ENCODE assay signal across 18 cellular contexts in the genomic region with DNA sequence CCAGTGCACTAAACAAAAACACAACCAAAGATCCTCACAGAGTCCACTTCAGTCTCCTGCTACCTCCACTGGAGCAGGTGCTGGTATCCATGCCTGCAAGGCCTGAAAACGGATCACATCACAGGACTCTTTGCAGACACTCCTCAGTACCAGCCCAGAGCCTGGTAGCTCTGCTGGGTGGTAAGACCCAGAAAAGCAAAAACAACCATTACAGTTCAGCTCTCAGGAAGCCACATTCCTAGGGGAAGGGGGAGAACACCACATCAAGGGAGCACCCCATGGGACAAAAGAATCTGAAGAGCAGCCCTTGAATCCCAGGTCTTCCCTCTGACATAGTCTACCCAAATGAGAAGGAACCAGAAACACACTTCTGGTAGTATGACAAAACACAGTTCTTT. TPM values are rescaled to one million over a fixed set of nuclear protein-coding genes. Genes with fewer than 3 reads are reported as not detected.
DNase-seq lines count a peak whose midpoint lies in the region; ATAC-seq, FAIRE-seq and TF ChIP-seq lines count a peak whose summit lies in the region.
"Had no signal": no experiment of that assay in that cellular context is flagged by ENCODE, and none has a peak within 500 bp of the region (broad histone marks: within the 10 kb centered on the region; RNA-seq: fewer than 3 reads in every experiment).

No MANE protein-coding gene starts in this region.

- H4K91ac ChIP-seq in neuronal stem cell (ENCODE audit: low read depth, low read length, poor library complexity): no peak overlapping the region

- no peak for FAIRE-seq in GM12878 (lab: Jason Lieb, UNC)
- FAIRE-seq: GM12892, HepG2 had no signal

- H3K36me3 ChIP-seq in HUES48 (ENCODE audit: control insufficient read depth, insufficient read depth, low read length): no peaks in the 10 kb centered on the region
- H3K36me3 ChIP-seq in GM12878 (ENCODE audit: control insufficient read depth in 2 of 2, insufficient read depth in 2 of 2, low read length in 1 of 2): no peaks in the 10 kb centered on the region
- no peaks in the 10 kb centered on the region for H3K36me3 ChIP-seq in neuronal stem cell (replicated peaks in 1 of 2; ENCODE audit: control insufficient read depth in 2 of 2, insufficient read depth in 2 of 2, low read length in 2 of 2)
- H3K36me3 ChIP-seq: BE2C, HAP-1 had no signal

- peak overlapping the region; percentile 37 for H3K27ac ChIP-seq in HUES48 (ENCODE audit: low read depth, low read length)
- no peak overlapping the region for H3K27ac ChIP-seq in GM12878 (ENCODE audit: control insufficient read depth, insufficient read depth)
- no peak overlapping the region for H3K27ac ChIP-seq in neuronal stem cell (replicated peaks; ENCODE audit: low read length)

- H2BK15ac ChIP-seq in neuronal stem cell (ENCODE audit: low read length): no peak overlapping the region

- no peaks in the 10 kb centered on the region for H3K79me1 ChIP-seq in neuronal stem cell (ENCODE audit: low read depth, low read length)

- no peak overlapping the region for H3K18ac ChIP-seq in neuronal stem cell (ENCODE audit: low read length)

- BruUV-seq in GM12878 (replicated peaks; lab: Mats Ljungman, UMichigan): no TSS peak

- TF ChIP-seq RAD21 in GM12878 (IDR thresholded peaks at IDR 0.05; ENCODE audit: insufficient read depth, low read depth, low read length): no peak

- H3K4ac ChIP-seq in neuronal stem cell (ENCODE audit: low read length): no peak overlapping the region

- SMC1A ChIA-PET in GM12878 (lab: Charles Lee; ENCODE audit: uncharacterized antibody, unreplicated experiment): interaction anchor here (0.6 to 1.9 kb wide), 11 partner anchors 9 to 249 kb away, joined by 3 to 6 read pairs (median 3); no protein-coding TSS in a partner anchor

- H4K8ac ChIP-seq in neuronal stem cell (ENCODE audit: low read depth, low read length): no peak overlapping the region

- TF ChIP-seq EP300 in GM12878 (IDR thresholded peaks at IDR 0.05; ENCODE audit: borderline replicate concordance in 1 of 2, control insufficient read depth in 1 of 2, low read depth in 2 of 2, low read length in 2 of 2): no peak

- TF ChIP-seq CTCF in GM12878 (IDR thresholded peaks at IDR 0.05 in 2 of 3, conservative IDR thresholded peaks at IDR 0.05 in 1 of 3; ENCODE audit: control insufficient read depth in 2 of 3, extremely low read depth in 1 of 3, insufficient read depth in 1 of 3, low read depth in 3 of 3, low read length in 3 of 3): no peak

- RAD21 ChIA-PET in GM12878 (lab: Charles Lee; ENCODE audit: unreplicated experiment): interaction anchor here (1.0 to 1.4 kb wide), 5 partner anchors 9 to 161 kb away, joined by 4 read pairs; no protein-coding TSS in a partner anchor

- ATAC-seq in GM18508 (IDR thresholded peaks at IDR 0.05; ENCODE audit: insufficient read depth, unreplicated experiment) (peak; percentile 15), GM12878 (no peak), GM18873 (IDR thresholded peaks at IDR 0.05; ENCODE audit: low FRiP score, unreplicated experiment) (no peak)
- ATAC-seq: HepG2, Panc1 had no signal

- no peak overlapping the region for H3K14ac ChIP-seq in neuronal stem cell (ENCODE audit: low read length)

- H3K27me3 ChIP-seq in HUES48 (ENCODE audit: control insufficient read depth, insufficient read depth, low read length) (no peaks in the 10 kb centered on the region), GM12878 (replicated peaks in 1 of 2; ENCODE audit: control insufficient read depth in 2 of 2, insufficient read depth in 2 of 2, low read length in 1 of 2) (no peaks in the 10 kb centered on the region), neuronal stem cell (ENCODE audit: control insufficient read depth in 3 of 3, insufficient read depth in 3 of 3, low read depth in 1 of 3, low read length in 3 of 3) (no peaks in the 10 kb centered on the region)
- H3K27me3 ChIP-seq: BE2C had no signal

- 0 out of 2 replicates have a peak overlapping the region, but pooled peaks have one; percentile 37 for H2AFZ ChIP-seq in GM12878 (ENCODE audit: control insufficient read depth, low read depth, low read length)
- peak overlapping the region; percentile 68 for H2AFZ ChIP-seq in neuronal stem cell (ENCODE audit: low read length)

- H2BK12ac ChIP-seq in neuronal stem cell (ENCODE audit: low read length): no peak overlapping the region

- H3K4me3 ChIP-seq in HUES48 (ENCODE audit: low read depth, low read length) (no peak overlapping the region), GM12878 (no peak overlapping the region), neuronal stem cell (ENCODE audit: low read length in 2 of 2) (no peak overlapping the region)
- H3K4me3 ChIP-seq: HAP-1 had no signal

- intact Hi-C loops in GM12878 (cut with micrococcal nuclease; ENCODE audit: unreplicated experiment): no loop called here

- H3K9me3 ChIP-seq in HUES48 (ENCODE audit: control insufficient read depth, insufficient read depth, low read length) (no peaks in the 10 kb centered on the region), GM12878 (replicated peaks; ENCODE audit: control insufficient read depth, insufficient read depth, low read length) (peaks cover 4% of the 10 kb centered on the region; the same call in 2 of the 3 replicates), neuronal stem cell (replicated peaks in 1 of 2; ENCODE audit: control insufficient read depth in 2 of 2, insufficient read depth in 1 of 2, low read depth in 1 of 2, low read length in 2 of 2) (no peaks in the 10 kb centered on the region)
- H3K9me3 ChIP-seq: BE2C had no signal

- CTCF ChIA-PET in GM12878 (lab: Yijun Ruan, JAX): interaction anchor here (0.5 to 1.5 kb wide), 4 partner anchors 12 to 994 kb away, joined by 3 to 5 read pairs (median 3); no protein-coding TSS in a partner anchor

- POLR2A ChIA-PET in GM12878 (lab: Charles Lee): interaction anchor here (1.0 kb wide), 1 partner anchor 9 kb away, joined by 3 read pairs; no protein-coding TSS in a partner anchor

- WGBS in GM12878 (ENCODE audit: insufficient coverage, insufficient replicate concordance, low lambda C conversion rate, missing lambda C conversion rate): 0% methylated on average over 1 of the region's 1 CpG
- WGBS in neuronal stem cell (ENCODE audit: extremely low coverage in 2 of 2, insufficient read length in 2 of 2, insufficient replicate concordance in 1 of 2), 2 donors: no CpG with 5 or more reads among the region's 1 CpG

- no peak overlapping the region for H3K23ac ChIP-seq in neuronal stem cell (ENCODE audit: low read depth, low read length, poor library complexity)

- in situ Hi-C loops in GM12878 (cut with MboI): no loop called here

- no peaks in the 10 kb centered on the region for H3K79me2 ChIP-seq in GM12878 (ENCODE audit: control insufficient read depth, insufficient read depth, low read length)

- H2AK5ac ChIP-seq in neuronal stem cell (ENCODE audit: low read depth, low read length): no peak overlapping the region

- no peaks in the 10 kb centered on the region for H4K20me1 ChIP-seq in GM12878 (ENCODE audit: control insufficient read depth, insufficient read depth)

- DNase-seq in GM12878 (ENCODE audit: low read depth, low spot score) (no peak), neuronal stem cell (ENCODE audit: low spot score) (no peak), SHP77 treated with DMSO at 0.1 percent for 48 hours (lab: John Stamatoyannopoulos, UW) (no peak), COLO829 (ENCODE audit: low spot score) (no peak), T-helper 1 cell (no peak)
- DNase-seq: Calu3; CD4-positive, alpha-beta memory T cell; KG1; MV-4-11; NCI-H524 treated with DMSO at 0.1 percent for 48 hours had no signal

- H3K9ac ChIP-seq in HUES48 (ENCODE audit: low read depth, low read length) (no peak overlapping the region), GM12878 (ENCODE audit: control insufficient read depth, insufficient read depth, low read length) (no peak overlapping the region), neuronal stem cell (ENCODE audit: low read depth, low read length, poor library complexity) (no peak overlapping the region)

- no peak overlapping the region for H2BK5ac ChIP-seq in neuronal stem cell (ENCODE audit: low read length)

- H3K4me1 ChIP-seq in HUES48 (ENCODE audit: control insufficient read depth, insufficient read depth, low read length) (peaks cover 14% of the 10 kb centered on the region), GM12878 (ENCODE audit: control insufficient read depth, insufficient read depth, low read length) (peaks cover 4% of the 10 kb centered on the region; the same call in 1 of the 2 replicates), neuronal stem cell (ENCODE audit: control insufficient read depth in 2 of 2, insufficient read depth in 1 of 2, low read depth in 1 of 2, low read length in 2 of 2) (no peaks in the 10 kb centered on the region)
- H3K4me1 ChIP-seq: BE2C, HAP-1 had no signal

- H3K4me2 ChIP-seq in GM12878 (ENCODE audit: control insufficient read depth, insufficient read depth): no peak overlapping the region
- H3K4me2 ChIP-seq in neuronal stem cell (ENCODE audit: insufficient read depth, low read length, poor library complexity, severe bottlenecking): no peak overlapping the region

- H2BK120ac ChIP-seq in neuronal stem cell (ENCODE audit: low read depth, low read length): no peak overlapping the region

- TF ChIP-seq POLR2A in GM12878 (IDR thresholded peaks at IDR 0.05; ENCODE audit: low read depth, low read length): no peak

TF ChIP-seq in GM12878, 131 proteins besides CTCF, POLR2A, EP300 and RAD21 (continues in another document):
- no peak for TF ChIP-seq CBX5 (IDR thresholded peaks at IDR 0.05; ENCODE audit: low read depth)
- no peak for TF ChIP-seq ZNF274 (IDR thresholded peaks at IDR 0.05; ENCODE audit: insufficient read depth, insufficient read length)

RNA-seq across cellular contexts. Expression of gene PFN2, which starts 52.5 kb away (rescaled TPM):
- 31.9 TPM in 2 replicates for total RNA-seq in GM12878 (2013; cell fraction: nucleolus; rRNA removed)
- total RNA-seq in GM12878 (2014; rRNA removed) (3.1 and 3.2 TPM in 2 replicates), GM12878 (2014; rRNA removed; fragmentation: Illumina TruSeq; extraction: Trizol) (4.7 and 5.6 TPM in 2 replicates), GM12878 (2021) (3.9 and 4.2 TPM in 2 replicates)
- polyA plus RNA-seq in GM12878 (2011; ENCODE audit: low read depth): 3.5 TPM
- polyA plus RNA-seq in GM12878 (2011; rRNA removed) (78.9 and 107 TPM in 2 replicates), GM12878 (2014; fragmentation: Illumina TruSeq; extraction: Trizol) (4.4 and 7.7 TPM in 2 replicates), GM12878 (2014; fragmentation: Nextera tagmentation; extraction: Ambion mirVana) (1 to 10 TPM; 4.9 to 6.7 TPM), GM12878 (2014; rRNA removed) (4.5 and 4.6 TPM in 2 replicates), GM12878 (2016; fragmentation: Nextera tagmentation; extraction: Ambion mirVana) (10 to 100 TPM in 1 of 2 experiments, 1 to 10 TPM in 1; 8.9 to 11.2 TPM)
- 26.2 and 38.0 TPM in 2 replicates for polyA plus RNA-seq in GM12878 (2011; cell fraction: cytosol; rRNA removed)
- polyA plus RNA-seq in GM12878 (2011; cell fraction: nucleus; rRNA removed): 34.0 and 45.8 TPM in 2 replicates
- polyA plus RNA-seq in GM12878 (2012): 6.6 and 7.0 TPM in 2 replicates
- polyA minus RNA-seq in GM12878 (2011; rRNA and poly(A)+ RNA removed): 27.6 and 43.3 TPM in 2 replicates
- polyA minus RNA-seq in GM12878 (2011; cell fraction: cytosol; rRNA and poly(A)+ RNA removed): 4.8 and 14.1 TPM in 2 replicates
- polyA minus RNA-seq in GM12878 (2011; cell fraction: nucleus; rRNA and poly(A)+ RNA removed): 23.6 and 25.4 TPM in 2 replicates
- 333 TPM for polyA plus RNA-seq in neuronal stem cell (2013, experiment 1 of 2)
- polyA plus RNA-seq in neuronal stem cell (2013, experiment 2 of 2): 324 TPM
